10 cellular contexts compared by ENCODE assay signal in the genomic region with DNA sequence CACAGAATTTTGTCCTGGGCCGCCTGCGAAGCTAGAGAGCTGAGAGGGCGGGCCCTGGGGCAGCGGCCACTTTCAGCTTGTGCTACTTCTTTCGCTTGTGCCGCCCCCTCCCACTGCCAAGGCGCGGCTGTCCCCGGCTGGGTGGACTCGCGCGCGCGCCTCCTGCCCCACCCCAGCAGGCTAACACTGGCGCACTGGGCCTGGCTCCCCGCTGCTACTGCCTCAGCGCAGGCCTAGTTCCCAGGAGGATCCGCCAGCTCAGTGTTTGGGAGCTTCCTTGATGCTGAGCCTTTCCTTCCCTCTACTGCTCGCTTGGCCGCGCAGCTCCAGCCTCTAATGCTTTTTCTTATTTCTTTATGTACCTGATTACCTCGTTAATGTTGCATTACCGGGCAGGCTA. TPM values are rescaled to one million over a fixed set of nuclear protein-coding genes. Genes with fewer than 3 reads are reported as not detected.
DNase-seq lines count a peak whose midpoint lies in the region; FAIRE-seq and TF ChIP-seq lines count a peak whose summit lies in the region.
"Had no signal": no experiment of that assay in that cellular context is flagged by ENCODE, and none has a peak within 500 bp of the region (broad histone marks: within the 10 kb centered on the region; RNA-seq: fewer than 3 reads in every experiment).

No MANE protein-coding gene starts in this region.

- H3K27me3 Mint-ChIP-seq in astrocyte (ENCODE audit: low read depth, unreplicated experiment) (peaks cover 14% of the 10 kb centered on the region), nephron progenitor cell (ENCODE audit: low read depth, poor library complexity) (peaks cover 9% of the 10 kb centered on the region)

- no peak overlapping the region for H3K27ac ChIP-seq in astrocyte (ENCODE audit: low read depth, low read length)
- H3K27ac ChIP-seq in left ventricle myocardium inferior (replicated peaks) = no peak overlapping the region
- no peak overlapping the region for H3K27ac ChIP-seq in prostate gland

- H3K27ac Mint-ChIP-seq in astrocyte (ENCODE audit: unreplicated experiment) (no peak overlapping the region), nephron progenitor cell (no peak overlapping the region)

- H3K9ac ChIP-seq in astrocyte (ENCODE audit: low read length) = no peak overlapping the region

- no peak overlapping the region for H3K4me3 ChIP-seq in astrocyte (ENCODE audit: insufficient read depth, low read depth, low read length)
- H3K4me3 ChIP-seq in left ventricle myocardium inferior = peak overlapping the region; percentile 35
- H3K4me3 ChIP-seq in prostate gland = no peak overlapping the region

- no peaks in the 10 kb centered on the region for H3K79me2 ChIP-seq in astrocyte (ENCODE audit: insufficient read depth, low read length)

- H3K9me3 Mint-ChIP-seq in astrocyte (ENCODE audit: unreplicated experiment) (no peaks in the 10 kb centered on the region), nephron progenitor cell (no peaks in the 10 kb centered on the region)

- peaks cover 2% of the 10 kb centered on the region for H3K4me1 Mint-ChIP-seq in astrocyte (ENCODE audit: low read depth, unreplicated experiment)
- peaks cover 23% of the 10 kb centered on the region for H3K4me1 Mint-ChIP-seq in nephron progenitor cell

- H3K9me3 ChIP-seq in astrocyte (ENCODE audit: insufficient read depth, low read depth, low read length) = no peaks in the 10 kb centered on the region
- peaks cover 4% of the 10 kb centered on the region for H3K9me3 ChIP-seq in left ventricle myocardium inferior (replicated peaks)
- no peaks in the 10 kb centered on the region for H3K9me3 ChIP-seq in prostate gland

- peak overlapping the region; percentile 76 for H3K4me2 ChIP-seq in astrocyte (ENCODE audit: low read length)

- H3K27me3 ChIP-seq in astrocyte (ENCODE audit: insufficient read depth, low read length) = peaks cover 4% of the 10 kb centered on the region
- peaks cover 5% of the 10 kb centered on the region for H3K27me3 ChIP-seq in left ventricle myocardium inferior (ENCODE audit: low read depth)
- no peaks in the 10 kb centered on the region for H3K27me3 ChIP-seq in prostate gland (replicated peaks; ENCODE audit: insufficient read depth)

- no peak for TF ChIP-seq POLR2A in prostate gland (IDR thresholded peaks at IDR 0.05)

- WGBS in prostate gland = 28% methylated on average over 23 of the region's 23 CpGs

- H3K4me3 Mint-ChIP-seq in astrocyte (ENCODE audit: unreplicated experiment) = no peak overlapping the region
- peak overlapping the region; percentile 72 for H3K4me3 Mint-ChIP-seq in nephron progenitor cell

- peak; percentile 6 for DNase-seq in AG08395 (ENCODE audit: low spot score)
- peak; percentile 15 for DNase-seq in astrocyte (ENCODE audit: low read depth)
- DNase-seq in left ventricle myocardium inferior = peak; percentile 46
- peak; percentile 76 for DNase-seq in nephron progenitor cell
- DNase-seq in DMS53 (lab: John Stamatoyannopoulos, UW) = no peak
- DNase-seq in prostate gland (ENCODE audit: low spot score) = no peak
- no peak for DNase-seq in NCI-H526 (lab: John Stamatoyannopoulos, UW)
- DNase-seq in DMS153 (lab: John Stamatoyannopoulos, UW) = no peak
- DNase-seq: NCI-H2171 had no signal

- TF ChIP-seq CTCF in astrocyte (IDR thresholded peaks at IDR 0.05; ENCODE audit: insufficient read depth, low read depth, low read length) (no peak), left ventricle myocardium inferior (IDR thresholded peaks at IDR 0.05; ENCODE audit: borderline replicate concordance) (no peak), nephron progenitor cell (IDR thresholded peaks at IDR 0.05) (no peak), prostate gland (IDR thresholded peaks at IDR 0.05) (no peak)

- H3K36me3 ChIP-seq in astrocyte (ENCODE audit: insufficient read depth, low read length) = no peaks in the 10 kb centered on the region
- H3K36me3 ChIP-seq in left ventricle myocardium inferior = no peaks in the 10 kb centered on the region
- H3K36me3 ChIP-seq in prostate gland = no peaks in the 10 kb centered on the region

- H3K36me3 Mint-ChIP-seq in astrocyte (ENCODE audit: low read depth, unreplicated experiment) (no peaks in the 10 kb centered on the region), nephron progenitor cell (ENCODE audit: low read depth) (no peaks in the 10 kb centered on the region)

- no peaks in the 10 kb centered on the region for H4K20me1 ChIP-seq in astrocyte (ENCODE audit: insufficient read depth, low read length)

- no peak for FAIRE-seq in astrocyte (lab: Jason Lieb, UNC)
- FAIRE-seq: GM12891 had no signal

- intact Hi-C loops in left ventricle myocardium inferior (cut with micrococcal nuclease) = no loop called here
- intact Hi-C loops in prostate gland (cut with DNase I) = no loop called here

- no peaks in the 10 kb centered on the region for H3K4me1 ChIP-seq in astrocyte (ENCODE audit: insufficient read depth, low read length)
- H3K4me1 ChIP-seq in left ventricle myocardium inferior = peaks cover 6% of the 10 kb centered on the region
- H3K4me1 ChIP-seq in prostate gland (replicated peaks) = no peaks in the 10 kb centered on the region

- peak overlapping the region; percentile 56 for H2AFZ ChIP-seq in astrocyte (ENCODE audit: low read depth, low read length)

RNA-seq across cellular contexts. Expression of a gene that starts 27.4 kb away (rescaled TPM):
- total RNA-seq in astrocyte = 81.6 and 83.2 TPM in 2 replicates
- total RNA-seq in left ventricle myocardium inferior = 50.6 TPM
- total RNA-seq in prostate gland = 10 to 100 TPM; 46.4 to 61.7 TPM

Comparison
In these comparisons a context has a peak if more than half of its experiments do, and no peak if none do; other contexts are left out.
1. DNase-seq: peak in AG08395 (single experiment), astrocyte (single experiment), left ventricle myocardium inferior (single experiment) and nephron progenitor cell (single experiment); none in DMS53 (single experiment), prostate gland (single experiment), NCI-H526 (0 of 2) and DMS153 (single experiment).